In genomic region chr19:7853760-7854107, GRCh38 we compare ENCODE assay signal across 8 cellular contexts. TPM values are rescaled to one million over a fixed set of nuclear protein-coding genes. Genes with fewer than 3 reads are reported as not detected.
DNase-seq lines count a peak whose midpoint lies in the region; ATAC-seq and TF ChIP-seq lines count a peak whose summit lies in the region.
"Had no signal": no experiment of that assay in that cellular context is flagged by ENCODE, and none has a peak within 500 bp of the region (broad histone marks: within the 10 kb centered on the region; RNA-seq: fewer than 3 reads in every experiment).

No MANE protein-coding gene starts in this region.

- no peak for TF ChIP-seq CTCF in endodermal cell (conservative IDR thresholded peaks at IDR 0.05)

- H3K36me3 ChIP-seq in endodermal cell (ENCODE audit: control insufficient read depth, insufficient read depth, low read length): no peaks in the 10 kb centered on the region
- H3K36me3 ChIP-seq: thyroid gland had no signal

- ATAC-seq in stimulated activated naive B cell treated with anti-CD40 and anti-IgM and Interleukin-4, amounts not matched to agents 10 μg/mL and 1 μg/mL and 100 μg/mL, for 72 hours (replicated peaks): peak; percentile 14 to 24

- DNase-seq in NCI-H748 (lab: John Stamatoyannopoulos, UW; ENCODE audit: unreplicated experiment) (peak; percentile 18), NCI-H748 treated with DMSO at 0.1 percent for 48 hours (lab: John Stamatoyannopoulos, UW) (no peak), endodermal cell (no peak), immature natural killer cell (no peak), activated T-cell treated with anti-CD3 and anti-CD28 coated beads for 4 hours (no peak)
- DNase-seq in stimulated activated naive B cell treated with anti-CD40 and anti-IgM and Interleukin-4, amounts not matched to agents 10 μg/mL and 1 μg/mL and 100 μg/mL, for 72 hours: no peak

- no peaks in the 10 kb centered on the region for H3K9me3 Mint-ChIP-seq in endodermal cell
- no peaks in the 10 kb centered on the region for H3K9me3 Mint-ChIP-seq in stimulated activated naive B cell treated with anti-CD40 and anti-IgM and Interleukin-4, amounts not matched to agents 10 μg/mL and 1 μg/mL and 100 μg/mL, for 72 hours
- H3K9me3 Mint-ChIP-seq in immature natural killer cell: peaks cover 0 to 1% (median 0%) of the 10 kb centered on the region in 6 donors

- H3K27ac Mint-ChIP-seq in endodermal cell (peak overlapping the region; percentile 64), immature natural killer cell (no peak overlapping the region)
- peak overlapping the region; percentile 9 for H3K27ac Mint-ChIP-seq in stimulated activated naive B cell treated with anti-CD40 and anti-IgM and Interleukin-4, amounts not matched to agents 10 μg/mL and 1 μg/mL and 100 μg/mL, for 72 hours

- H3K27me3 ChIP-seq in endodermal cell (ENCODE audit: control insufficient read depth, insufficient read depth, low read length, poor library complexity, severe bottlenecking): peaks cover 12% of the 10 kb centered on the region
- H3K27me3 ChIP-seq: thyroid gland had no signal

- H3K4me3 Mint-ChIP-seq in endodermal cell (no peak overlapping the region), immature natural killer cell (no peak overlapping the region)
- no peak overlapping the region for H3K4me3 Mint-ChIP-seq in stimulated activated naive B cell treated with anti-CD40 and anti-IgM and Interleukin-4, amounts not matched to agents 10 μg/mL and 1 μg/mL and 100 μg/mL, for 72 hours

- H3K27ac ChIP-seq in endodermal cell (ENCODE audit: low read depth, low read length): no peak overlapping the region
- H3K27ac ChIP-seq: thyroid gland had no signal

- H3K9me3 ChIP-seq in endodermal cell (ENCODE audit: control insufficient read depth, low read length): no peaks in the 10 kb centered on the region
- H3K9me3 ChIP-seq: thyroid gland had no signal

- H3K4me3 ChIP-seq in endodermal cell (ENCODE audit: low read length): no peak overlapping the region
- H3K4me3 ChIP-seq: thyroid gland had no signal

- peaks cover 3% of the 10 kb centered on the region for H3K4me1 Mint-ChIP-seq in endodermal cell
- H3K4me1 Mint-ChIP-seq in stimulated activated naive B cell treated with anti-CD40 and anti-IgM and Interleukin-4, amounts not matched to agents 10 μg/mL and 1 μg/mL and 100 μg/mL, for 72 hours: peaks cover 8 to 11% of the 10 kb centered on the region in 2 donors
- no peaks in the 10 kb centered on the region for H3K4me1 Mint-ChIP-seq in immature natural killer cell

- H3K9ac ChIP-seq in endodermal cell (ENCODE audit: extremely low read depth, low read length, poor library complexity, severe bottlenecking): no peak overlapping the region

- H3K27me3 Mint-ChIP-seq in endodermal cell (ENCODE audit: insufficient read depth): peaks cover 31% of the 10 kb centered on the region
- peaks cover 9 to 15% of the 10 kb centered on the region in 2 donors for H3K27me3 Mint-ChIP-seq in stimulated activated naive B cell treated with anti-CD40 and anti-IgM and Interleukin-4, amounts not matched to agents 10 μg/mL and 1 μg/mL and 100 μg/mL, for 72 hours
- H3K27me3 Mint-ChIP-seq in immature natural killer cell (ENCODE audit: low read depth in 3 of 3): no peaks in the 10 kb centered on the region

- 71 to 73% methylated on average over 11 of the region's 11 CpGs for WGBS in endodermal cell (ENCODE audit: insufficient coverage in 1 of 2, insufficient read length in 1 of 2), 2 experiments

- peaks cover 7% of the 10 kb centered on the region for H3K4me1 ChIP-seq in endodermal cell (ENCODE audit: control insufficient read depth, insufficient read depth, low read length)

- H3K36me3 Mint-ChIP-seq in endodermal cell (ENCODE audit: low read depth) (no peaks in the 10 kb centered on the region), immature natural killer cell (no peaks in the 10 kb centered on the region)
- H3K36me3 Mint-ChIP-seq in stimulated activated naive B cell treated with anti-CD40 and anti-IgM and Interleukin-4, amounts not matched to agents 10 μg/mL and 1 μg/mL and 100 μg/mL, for 72 hours: peaks cover 10 to 14% of the 10 kb centered on the region in 2 donors

RNA-seq across cellular contexts. Expression of gene PRR36, which starts 20.5 kb away (rescaled TPM):
- total RNA-seq in endodermal cell: 10 to 100 TPM in 1 of 2 donors, 1 to 10 TPM in 1; 9.5 to 20.2 TPM
- polyA plus RNA-seq in endodermal cell (2013, experiment 1 of 2): 32.1 TPM
- polyA plus RNA-seq in endodermal cell (2013, experiment 2 of 2): 29.5 TPM
- not detected for polyA plus RNA-seq in immature natural killer cell
- total RNA-seq: H4 had no signal

RNA-seq across cellular contexts. Expression of gene EVI5L, which starts 23.7 kb away (rescaled TPM):
- 1 to 10 TPM; 6.4 to 9.2 TPM for total RNA-seq in endodermal cell
- polyA plus RNA-seq in endodermal cell (2013, experiment 1 of 2): 14.6 TPM
- polyA plus RNA-seq in endodermal cell (2013, experiment 2 of 2): 12.3 TPM
- polyA plus RNA-seq in immature natural killer cell: 1 to 10 TPM; 1.6 to 5.1 (median 2.7) TPM

RNA-seq across cellular contexts. Expression of gene LRRC8E, which starts 34.6 kb away (rescaled TPM):
- 1 to 10 TPM; 2.8 to 3.4 TPM for total RNA-seq in endodermal cell
- polyA plus RNA-seq in endodermal cell (2013, experiment 1 of 2): 0.68 TPM
- polyA plus RNA-seq in endodermal cell (2013, experiment 2 of 2): 1.2 TPM
- polyA plus RNA-seq in immature natural killer cell: not detected

RNA-seq across cellular contexts. Expression of gene MAP2K7, which starts 49.9 kb away (rescaled TPM):
- 10 to 100 TPM; 33.4 to 40.0 TPM for total RNA-seq in endodermal cell
- 34.8 TPM for polyA plus RNA-seq in endodermal cell (2013, experiment 1 of 2)
- polyA plus RNA-seq in endodermal cell (2013, experiment 2 of 2): 32.3 TPM
- 1 to 10 TPM; 2.0 to 4.4 (median 2.7) TPM for polyA plus RNA-seq in immature natural killer cell

Comparison
In these comparisons a context has a peak if more than half of its experiments do, and no peak if none do; other contexts are left out.
1. H3K27ac Mint-ChIP-seq: peak in endodermal cell (single experiment) and stimulated activated naive B cell treated with anti-CD40 and anti-IgM and Interleukin-4, amounts not matched to agents 10 μg/mL and 1 μg/mL and 100 μg/mL, for 72 hours (single experiment); none in immature natural killer cell (0 of 6).